Comparison of ENCODE assay signal across 10 cellular contexts in genomic region chr18:2573408-2573807, GRCh38. TPM values are rescaled to one million over a fixed set of nuclear protein-coding genes. Genes with fewer than 3 reads are reported as not detected.
DNase-seq lines count a peak whose midpoint lies in the region; ATAC-seq and TF ChIP-seq lines count a peak whose summit lies in the region.
"Had no signal": no experiment of that assay in that cellular context is flagged by ENCODE, and none has a peak within 500 bp of the region (broad histone marks: within the 10 kb centered on the region; RNA-seq: fewer than 3 reads in every experiment).

No MANE protein-coding gene starts in this region.

- no peak overlapping the region for H3K4ac ChIP-seq in H9 (ENCODE audit: low read depth, low read length)

- H3K36me3 Mint-ChIP-seq in CD4-positive, CD25-positive, alpha-beta regulatory T cell: peaks cover 14% of the 10 kb centered on the region
- peaks cover 20 to 40% (median 34%) of the 10 kb centered on the region in 3 experiments for H3K36me3 Mint-ChIP-seq in H9 (ENCODE audit: insufficient read depth in 1 of 3, low read depth in 3 of 3)
- peaks cover 60% of the 10 kb centered on the region for H3K36me3 Mint-ChIP-seq in activated CD8-positive, alpha-beta T cell treated with anti-CD3 and anti-CD28 coated beads for 36 hours (ENCODE audit: low read depth)
- peaks cover 0 to 3% (median 0%) of the 10 kb centered on the region in 3 donors for H3K36me3 Mint-ChIP-seq in immature natural killer cell

- no peak overlapping the region for H2BK12ac ChIP-seq in H9 (ENCODE audit: insufficient read length, low read depth, low read length)

- WGBS in H9 (ENCODE audit: extremely low coverage, insufficient read length, low lambda C conversion rate): no CpG with 5 or more reads among the region's 2 CpGs

- H3K9me3 Mint-ChIP-seq in CD4-positive, CD25-positive, alpha-beta regulatory T cell: no peaks in the 10 kb centered on the region
- H3K9me3 Mint-ChIP-seq in H9 (no peaks in the 10 kb centered on the region; a peak in 1 of 5 replicates), immature natural killer cell (no peaks in the 10 kb centered on the region)
- no peaks in the 10 kb centered on the region for H3K9me3 Mint-ChIP-seq in activated CD8-positive, alpha-beta T cell treated with anti-CD3 and anti-CD28 coated beads for 36 hours

- no peak overlapping the region for H2BK20ac ChIP-seq in H9 (ENCODE audit: low read depth, low read length, poor library complexity, severe bottlenecking)

- no peak overlapping the region for H3K23ac ChIP-seq in H9 (ENCODE audit: insufficient read length, low read depth, low read length)

- TF ChIP-seq CTCF in H9 (conservative IDR thresholded peaks at IDR 0.05) (no peak), Peyer's patch (IDR thresholded peaks at IDR 0.05) (no peak)
- TF ChIP-seq CTCF in activated CD8-positive, alpha-beta T cell treated with anti-CD3 and anti-CD28 coated beads for 36 hours (IDR thresholded peaks at IDR 0.05): no peak

- H3K36me3 ChIP-seq in CD4-positive, CD25-positive, alpha-beta regulatory T cell (ENCODE audit: control insufficient read depth, insufficient read depth, low read length): no peaks in the 10 kb centered on the region
- no peaks in the 10 kb centered on the region for H3K36me3 ChIP-seq in Peyer's patch

- H3K4me1 ChIP-seq in CD4-positive, CD25-positive, alpha-beta regulatory T cell (ENCODE audit: control insufficient read depth, insufficient read depth, low read length, poor library complexity, severe bottlenecking): peaks cover 49% of the 10 kb centered on the region
- H3K4me1 ChIP-seq in H9 (ENCODE audit: insufficient read depth, low read length) (peaks cover 5% of the 10 kb centered on the region; the same call in 1 of the 2 replicates), Peyer's patch (peaks cover 0 to 32% (median 0%) of the 10 kb centered on the region in 4 donors)

- H3K4me2 ChIP-seq in H9 (ENCODE audit: insufficient read depth, insufficient read length, low read length): peak overlapping the region; percentile 94

- peak overlapping the region; percentile 98 for H3K27ac ChIP-seq in CD4-positive, CD25-positive, alpha-beta regulatory T cell (ENCODE audit: insufficient read depth, low read length, poor library complexity, severe bottlenecking)
- no peak overlapping the region for H3K27ac ChIP-seq in H9 (ENCODE audit: insufficient read length, low read depth, low read length)
- no peak overlapping the region for H3K27ac ChIP-seq in substantia nigra (ENCODE audit: low read depth, low read length, poor library complexity, severe bottlenecking)
- no peak overlapping the region for H3K27ac ChIP-seq in Peyer's patch
- H3K27ac ChIP-seq: parathyroid adenoma had no signal

- no peak for TF ChIP-seq POLR2A in Peyer's patch (IDR thresholded peaks at IDR 0.05)

- intact Hi-C loops in activated CD8-positive, alpha-beta T cell treated with anti-CD3 and anti-CD28 coated beads for 36 hours (cut with micrococcal nuclease): loop anchor here (5.0 kb wide), 3 partner anchors 69 to 689 kb away; partner anchors contain the start of genes MYL12B and SMCHD1

- H2AFZ ChIP-seq in H9 (ENCODE audit: low read length): no peak overlapping the region
- H2AFZ ChIP-seq: parathyroid adenoma had no signal

- no peak for DNase-seq in CD4-positive, CD25-positive, alpha-beta regulatory T cell
- DNase-seq in H9: no peak
- DNase-seq in activated CD8-positive, alpha-beta T cell treated with anti-CD3 and anti-CD28 coated beads for 36 hours: no peak
- DNase-seq in immature natural killer cell: no peak
- DNase-seq in NCI-H1105 treated with DMSO at 0.1 percent for 48 hours (lab: John Stamatoyannopoulos, UW): no peak
- no peak for DNase-seq in substantia nigra (lab: John Stamatoyannopoulos, UW)
- DNase-seq in Peyer's patch: no peak

- no peaks in the 10 kb centered on the region for H3K9me3 ChIP-seq in CD4-positive, CD25-positive, alpha-beta regulatory T cell (ENCODE audit: control insufficient read depth in 2 of 2, low read length in 2 of 2)
- no peaks in the 10 kb centered on the region for H3K9me3 ChIP-seq in H9 (ENCODE audit: control insufficient read depth, low read depth, low read length)
- no peaks in the 10 kb centered on the region for H3K9me3 ChIP-seq in Peyer's patch

- H3K4me1 Mint-ChIP-seq in CD4-positive, CD25-positive, alpha-beta regulatory T cell: peaks cover 36 to 74% (median 55%) of the 10 kb centered on the region in 4 donors
- H3K4me1 Mint-ChIP-seq in H9: peaks cover 27 to 29% of the 10 kb centered on the region in 2 experiments
- H3K4me1 Mint-ChIP-seq in activated CD8-positive, alpha-beta T cell treated with anti-CD3 and anti-CD28 coated beads for 36 hours (ENCODE audit: low read depth): peaks cover 41% of the 10 kb centered on the region
- H3K4me1 Mint-ChIP-seq in immature natural killer cell: peaks cover 46 to 66% of the 10 kb centered on the region in 2 donors

- no peak overlapping the region for H2BK5ac ChIP-seq in H9 (ENCODE audit: insufficient read length, low read length)

- no peak for ATAC-seq in CD4-positive, CD25-positive, alpha-beta regulatory T cell (ENCODE audit: low read depth in 2 of 2)
- ATAC-seq in activated CD8-positive, alpha-beta T cell treated with anti-CD3 and anti-CD28 coated beads for 36 hours: no peak
- no peak for ATAC-seq in GM21576 (IDR thresholded peaks at IDR 0.05; ENCODE audit: unreplicated experiment)
- ATAC-seq: Right ventricle myocardium inferior had no signal

- H3K23me2 ChIP-seq in H9 (ENCODE audit: insufficient read length, low read depth, low read length, poor library complexity, severe bottlenecking): peaks cover 14% of the 10 kb centered on the region

- H2BK15ac ChIP-seq in H9 (ENCODE audit: low read depth, low read length): no peak overlapping the region

- no peak overlapping the region for H3K18ac ChIP-seq in H9 (ENCODE audit: insufficient read length, low read depth, low read length)

- H3K4me3 Mint-ChIP-seq in CD4-positive, CD25-positive, alpha-beta regulatory T cell: peak overlapping the region; percentile 99 to 100 (median 99)
- H3K4me3 Mint-ChIP-seq in H9 (peak overlapping the region; percentile 96 to 99), immature natural killer cell (peak overlapping the region in 4 of 5 donors; percentile 7 to 99 (median 31))
- peak overlapping the region; percentile 99 for H3K4me3 Mint-ChIP-seq in activated CD8-positive, alpha-beta T cell treated with anti-CD3 and anti-CD28 coated beads for 36 hours

- H3K27me3 ChIP-seq in CD4-positive, CD25-positive, alpha-beta regulatory T cell (ENCODE audit: control insufficient read depth, insufficient read depth, low read length): no peaks in the 10 kb centered on the region
- H3K27me3 ChIP-seq in H9 (ENCODE audit: insufficient read depth, low read length) (no peaks in the 10 kb centered on the region), Peyer's patch (no peaks in the 10 kb centered on the region)

- no peak overlapping the region for H4K5ac ChIP-seq in H9 (ENCODE audit: insufficient read length, low read depth, low read length)

- H3K79me2 ChIP-seq in H9 (ENCODE audit: insufficient read depth, low read length): peaks cover 20% of the 10 kb centered on the region; the same call in 1 of the 2 replicates

- H3K4me3 ChIP-seq in CD4-positive, CD25-positive, alpha-beta regulatory T cell (ENCODE audit: low read depth, low read length): peak overlapping the region; percentile 98
- no peak overlapping the region for H3K4me3 ChIP-seq in Peyer's patch

- H2BK120ac ChIP-seq in H9 (ENCODE audit: low read depth, low read length, poor library complexity, severe bottlenecking): no peak overlapping the region

- peaks cover 3% of the 10 kb centered on the region for H3K79me1 ChIP-seq in H9 (ENCODE audit: insufficient read depth, low read depth, low read length, poor library complexity, severe bottlenecking)

- H4K20me1 ChIP-seq in H9 (ENCODE audit: control insufficient read depth, insufficient read depth, insufficient read length): no peaks in the 10 kb centered on the region

- peak overlapping the region; percentile 76 to 100 (median 98) for H3K27ac Mint-ChIP-seq in CD4-positive, CD25-positive, alpha-beta regulatory T cell
- H3K27ac Mint-ChIP-seq in H9: peak overlapping the region in 2 of 3 experiments; percentile 25 to 65; a peak in 1 of 7 replicates
- H3K27ac Mint-ChIP-seq in activated CD8-positive, alpha-beta T cell treated with anti-CD3 and anti-CD28 coated beads for 36 hours: no peak overlapping the region
- peak overlapping the region in 1 of 6 donors; percentile 16 for H3K27ac Mint-ChIP-seq in immature natural killer cell

- H4K8ac ChIP-seq in H9 (replicated peaks; ENCODE audit: insufficient read length, low read depth, low read length): no peak overlapping the region

- no peak overlapping the region for H4K91ac ChIP-seq in H9 (ENCODE audit: insufficient read length, low read depth, low read length)

- CTCF ChIA-PET in activated CD8-positive, alpha-beta T cell treated with anti-CD3 and anti-CD28 coated beads for 36 hours (lab: Charles Lee): interaction anchor here (1.3 to 2.2 kb wide), 2 partner anchors 10 to 69 kb away, joined by 3 to 7 read pairs; no protein-coding TSS in a partner anchor

- POLR2A ChIA-PET in activated CD8-positive, alpha-beta T cell treated with anti-CD3 and anti-CD28 coated beads for 36 hours (lab: Charles Lee): interaction anchor here (0.9 to 4.7 kb wide), 3 partner anchors 10 to 82 kb away, joined by 3 to 22 read pairs (median 20); partner anchors contain the start of gene SMCHD1

- no peak overlapping the region for H3K56ac ChIP-seq in H9 (ENCODE audit: insufficient read length, low read depth, low read length)

- no peak overlapping the region for H3K14ac ChIP-seq in H9 (ENCODE audit: insufficient read depth, low read length)

- no peak overlapping the region for H2AK5ac ChIP-seq in H9 (ENCODE audit: insufficient read length, low read length)

- no peaks in the 10 kb centered on the region for H3K27me3 Mint-ChIP-seq in CD4-positive, CD25-positive, alpha-beta regulatory T cell
- H3K27me3 Mint-ChIP-seq in H9 (ENCODE audit: low read depth) (no peaks in the 10 kb centered on the region), immature natural killer cell (ENCODE audit: low read depth in 3 of 3) (peaks cover 4 to 9% (median 7%) of the 10 kb centered on the region in 3 donors)
- no peaks in the 10 kb centered on the region for H3K27me3 Mint-ChIP-seq in activated CD8-positive, alpha-beta T cell treated with anti-CD3 and anti-CD28 coated beads for 36 hours

- no peak overlapping the region for H3T11ph ChIP-seq in H9 (ENCODE audit: low read length)

- H3K9ac ChIP-seq in H9 (ENCODE audit: extremely low read depth, insufficient read length, low read length): no peak overlapping the region
- H3K9ac ChIP-seq: parathyroid adenoma had no signal

RNA-seq across cellular contexts. Expression of gene NDC80, which starts 2.1 kb away (rescaled TPM):
- total RNA-seq in CD4-positive, CD25-positive, alpha-beta regulatory T cell: 20.3 TPM
- 10 to 100 TPM in 3 of 4 donors, 1 to 10 TPM in 1; 9.5 to 18.7 (median 11.1) TPM for polyA plus RNA-seq in CD4-positive, CD25-positive, alpha-beta regulatory T cell
- total RNA-seq in H9 (2021) (38.5 and 39.5 TPM in 2 replicates), Peyer's patch (1 to 10 TPM in 3 of 4 donors, under 1 TPM in 1; 0.54 to 5.0 (median 2.6) TPM)
- total RNA-seq in activated CD8-positive, alpha-beta T cell treated with anti-CD3 and anti-CD28 coated beads for 36 hours: 10 to 100 TPM; 81.3 to 82.2 TPM
- 1 to 10 TPM; 1.6 to 2.7 (median 2.6) TPM for polyA plus RNA-seq in immature natural killer cell

RNA-seq across cellular contexts. Expression of gene METTL4, which starts 2.1 kb away (rescaled TPM):
- total RNA-seq in CD4-positive, CD25-positive, alpha-beta regulatory T cell: 23.3 TPM
- polyA plus RNA-seq in CD4-positive, CD25-positive, alpha-beta regulatory T cell: 10 to 100 TPM; 15.1 to 20.8 (median 18.0) TPM
- total RNA-seq in H9 (2021) (12.4 and 14.2 TPM in 2 replicates), Peyer's patch (10 to 100 TPM in 1 of 4 donors, 1 to 10 TPM in 3; 7.9 to 12.4 (median 9.0) TPM)
- 10 to 100 TPM; 18.9 to 20.5 TPM for total RNA-seq in activated CD8-positive, alpha-beta T cell treated with anti-CD3 and anti-CD28 coated beads for 36 hours
- 10 to 100 TPM in 1 of 3 donors, 1 to 10 TPM in 2; 6.0 to 12.0 (median 6.8) TPM for polyA plus RNA-seq in immature natural killer cell

Comparison
In these comparisons a context has a peak if more than half of its experiments do, and no peak if none do; other contexts are left out.
1. H3K4me3 Mint-ChIP-seq: peak in every context shown above with its lines; median percentile 99 in CD4-positive, CD25-positive, alpha-beta regulatory T cell; 99 in activated CD8-positive, alpha-beta T cell treated with anti-CD3 and anti-CD28 coated beads for 36 hours; 98 in H9; 31 in immature natural killer cell.